Comparison of ENCODE assay signal across 1 cellular context in genomic region chr6:15399651-15400470, GRCh38.
TF ChIP-seq lines count a peak whose summit lies in the region.

No MANE protein-coding gene starts in this region.

TF ChIP-seq in K562, 482 proteins besides CTCF, POLR2A, EP300 and RAD21 (continued from another document):
- 0 out of 2 replicates have a peak, but pooled peaks have one; percentile 50 for TF ChIP-seq ARID3A (IDR thresholded peaks at IDR 0.05; ENCODE audit: borderline replicate concordance, low read depth, low read length)
- TF ChIP-seq SOX6 (IDR thresholded peaks at IDR 0.05): peak; percentile 83
- TF ChIP-seq ZNF583 (CRISPR knock-in tag; IDR thresholded peaks at IDR 0.05): no peak
- no peak for TF ChIP-seq MYNN (IDR thresholded peaks at IDR 0.05)
- no peak for TF ChIP-seq MYNN (CRISPR knock-in tag; IDR thresholded peaks at IDR 0.05)
- no peak for TF ChIP-seq RBBP5 (IDR thresholded peaks at IDR 0.05; ENCODE audit: borderline replicate concordance, insufficient read depth, low read length, poor library complexity, severe bottlenecking)
- TF ChIP-seq ZNF785 (CRISPR knock-in tag; IDR thresholded peaks at IDR 0.05): no peak
- TF ChIP-seq, protein P1, sequence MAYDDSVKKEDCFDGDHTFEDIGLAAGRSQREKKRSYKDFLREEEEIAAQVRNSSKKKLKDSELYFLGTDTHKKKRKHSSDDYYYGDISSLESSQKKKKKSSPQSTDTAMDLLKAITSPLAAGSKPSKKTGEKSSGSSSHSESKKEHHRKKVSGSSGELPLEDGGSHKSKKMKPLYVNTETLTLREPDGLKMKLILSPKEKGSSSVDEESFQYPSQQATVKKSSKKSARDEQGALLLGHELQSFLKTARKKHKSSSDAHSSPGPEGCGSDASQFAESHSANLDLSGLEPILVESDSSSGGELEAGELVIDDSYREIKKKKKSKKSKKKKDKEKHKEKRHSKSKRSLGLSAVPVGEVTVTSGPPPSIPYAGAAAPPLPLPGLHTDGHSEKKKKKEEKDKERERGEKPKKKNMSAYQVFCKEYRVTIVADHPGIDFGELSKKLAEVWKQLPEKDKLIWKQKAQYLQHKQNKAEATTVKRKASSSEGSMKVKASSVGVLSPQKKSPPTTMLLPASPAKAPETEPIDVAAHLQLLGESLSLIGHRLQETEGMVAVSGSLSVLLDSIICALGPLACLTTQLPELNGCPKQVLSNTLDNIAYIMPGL (CRISPR knock-in tag; IDR thresholded peaks at IDR 0.05): no peak
- TF ChIP-seq FUS (optimal IDR thresholded peaks at IDR 0.05; ENCODE audit: low read depth, low read length): no peak
- TF ChIP-seq, protein P2, sequence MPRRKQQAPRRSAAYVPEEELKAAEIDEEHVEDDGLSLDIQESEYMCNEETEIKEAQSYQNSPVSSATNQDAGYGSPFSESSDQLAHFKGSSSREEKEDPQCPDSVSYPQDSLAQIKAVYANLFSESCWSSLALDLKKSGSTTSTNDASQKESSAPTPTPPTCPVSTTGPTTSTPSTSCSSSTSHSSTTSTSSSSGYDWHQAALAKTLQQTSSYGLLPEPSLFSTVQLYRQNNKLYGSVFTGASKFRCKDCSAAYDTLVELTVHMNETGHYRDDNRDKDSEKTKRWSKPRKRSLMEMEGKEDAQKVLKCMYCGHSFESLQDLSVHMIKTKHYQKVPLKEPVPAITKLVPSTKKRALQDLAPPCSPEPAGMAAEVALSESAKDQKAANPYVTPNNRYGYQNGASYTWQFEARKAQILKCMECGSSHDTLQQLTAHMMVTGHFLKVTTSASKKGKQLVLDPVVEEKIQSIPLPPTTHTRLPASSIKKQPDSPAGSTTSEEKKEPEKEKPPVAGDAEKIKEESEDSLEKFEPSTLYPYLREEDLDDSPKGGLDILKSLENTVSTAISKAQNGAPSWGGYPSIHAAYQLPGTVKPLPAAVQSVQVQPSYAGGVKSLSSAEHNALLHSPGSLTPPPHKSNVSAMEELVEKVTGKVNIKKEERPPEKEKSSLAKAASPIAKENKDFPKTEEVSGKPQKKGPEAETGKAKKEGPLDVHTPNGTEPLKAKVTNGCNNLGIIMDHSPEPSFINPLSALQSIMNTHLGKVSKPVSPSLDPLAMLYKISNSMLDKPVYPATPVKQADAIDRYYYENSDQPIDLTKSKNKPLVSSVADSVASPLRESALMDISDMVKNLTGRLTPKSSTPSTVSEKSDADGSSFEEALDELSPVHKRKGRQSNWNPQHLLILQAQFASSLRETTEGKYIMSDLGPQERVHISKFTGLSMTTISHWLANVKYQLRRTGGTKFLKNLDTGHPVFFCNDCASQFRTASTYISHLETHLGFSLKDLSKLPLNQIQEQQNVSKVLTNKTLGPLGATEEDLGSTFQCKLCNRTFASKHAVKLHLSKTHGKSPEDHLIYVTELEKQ (CRISPR knock-in tag; IDR thresholded peaks at IDR 0.05): no peak
- no peak for TF ChIP-seq PHTF2 (CRISPR knock-in tag; IDR thresholded peaks at IDR 0.05)
- 0 out of 4 replicates have a peak, but pooled peaks of 1 of the 2 experiments have one; percentile 30 for TF ChIP-seq UBTF (IDR thresholded peaks at IDR 0.05; ENCODE audit: borderline replicate concordance in 1 of 2, low read depth in 2 of 2, low read length in 2 of 2)
- TF ChIP-seq MTA2 (IDR thresholded peaks at IDR 0.05; ENCODE audit: low read depth): no peak
- peak; percentile 27; the same call in 1 of the 2 replicates for TF ChIP-seq L3MBTL2 (IDR thresholded peaks at IDR 0.05)
- no peak for TF ChIP-seq ZNF57 (CRISPR knock-in tag; IDR thresholded peaks at IDR 0.05)
- no peak for TF ChIP-seq SMAD2 (IDR thresholded peaks at IDR 0.05; ENCODE audit: low read depth, low read length)
- no peak for TF ChIP-seq TOE1 (IDR thresholded peaks at IDR 0.05; ENCODE audit: borderline replicate concordance)
- no peak for TF ChIP-seq TOE1 (CRISPR knock-in tag; IDR thresholded peaks at IDR 0.05; ENCODE audit: borderline replicate concordance, low read depth)
- TF ChIP-seq POLR2H (tag; IDR thresholded peaks at IDR 0.05; ENCODE audit: low read depth): no peak
- peak in 1 of 3 experiments; percentile 46 for TF ChIP-seq YY1 (IDR thresholded peaks at IDR 0.05; ENCODE audit: borderline replicate concordance in 1 of 3, control insufficient read depth in 1 of 3, extremely low read depth in 1 of 3, insufficient read depth in 3 of 3, insufficient read length in 1 of 3, insufficient replicate concordance in 2 of 3, low read depth in 1 of 3, low read length in 2 of 3)
- TF ChIP-seq ZNF75A (CRISPR knock-in tag; IDR thresholded peaks at IDR 0.05): no peak
- no peak for TF ChIP-seq RFX5 (IDR thresholded peaks at IDR 0.05; ENCODE audit: low read depth, low read length)
- no peak for TF ChIP-seq POLR2AphosphoS2 (IDR thresholded peaks at IDR 0.05; ENCODE audit: low read length)
- TF ChIP-seq ZNF253 (CRISPR knock-in tag; conservative IDR thresholded peaks at IDR 0.05): no peak
- no peak for TF ChIP-seq KAT8 (IDR thresholded peaks at IDR 0.05; ENCODE audit: low read depth)
- no peak for TF ChIP-seq SFPQ (IDR thresholded peaks at IDR 0.05; ENCODE audit: low read depth, low read length)
- no peak for TF ChIP-seq MCM7 (IDR thresholded peaks at IDR 0.05)
- no peak for TF ChIP-seq FOXA1 (IDR thresholded peaks at IDR 0.05; ENCODE audit: borderline replicate concordance)
- TF ChIP-seq ZNF436 (CRISPR knock-in tag; IDR thresholded peaks at IDR 0.05): no peak
- TF ChIP-seq IRF9 (tag; IDR thresholded peaks at IDR 0.05): no peak
- TF ChIP-seq U2AF1 (optimal IDR thresholded peaks at IDR 0.05; ENCODE audit: low read depth, low read length): no peak
- 0 out of 2 replicates have a peak, but pooled peaks have one; percentile 38 for TF ChIP-seq PHF21A (IDR thresholded peaks at IDR 0.05; ENCODE audit: borderline replicate concordance, low read depth)
- TF ChIP-seq MBD2 (IDR thresholded peaks at IDR 0.05; ENCODE audit: borderline replicate concordance, low read depth): no peak
- TF ChIP-seq SP1 (CRISPR knock-in tag; IDR thresholded peaks at IDR 0.05): peak; percentile 33; the same call in 1 of the 2 replicates
